ENCODE assay signal across 8 cellular contexts in the genomic region with DNA sequence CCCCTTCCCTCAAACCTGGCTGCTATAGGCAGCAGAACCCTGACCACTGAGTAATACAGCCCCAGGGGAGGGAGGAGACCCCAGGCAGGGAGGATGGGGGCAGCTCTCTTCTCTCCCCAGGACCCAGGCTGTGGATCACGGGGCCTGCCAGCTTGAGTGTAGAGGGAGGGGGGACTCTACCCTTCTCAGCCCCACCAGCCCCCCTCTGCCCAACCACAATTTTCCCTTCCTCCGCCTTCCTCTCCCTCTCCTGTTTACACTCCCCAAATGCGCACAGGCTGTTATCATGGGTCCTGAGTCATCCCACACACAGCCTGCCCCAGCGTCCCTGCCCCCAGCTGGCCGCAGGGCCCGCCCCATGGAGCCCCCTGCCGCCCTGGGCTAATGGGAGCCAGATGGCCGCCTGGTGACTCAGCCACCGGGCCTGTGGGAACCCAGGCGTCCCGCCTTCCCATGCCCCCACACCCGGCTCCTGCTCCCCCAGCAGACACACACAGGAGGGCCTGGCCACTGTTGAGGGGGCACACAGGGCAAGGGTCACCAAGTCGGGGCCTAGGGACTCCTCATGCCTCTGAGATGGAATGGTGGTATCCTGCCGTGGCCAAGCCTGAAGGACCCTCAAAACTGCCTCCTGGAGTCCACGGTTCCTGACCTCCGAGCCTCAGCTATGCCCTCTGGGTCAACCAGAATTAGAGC. TPM values are rescaled to one million over a fixed set of nuclear protein-coding genes. Genes with fewer than 3 reads are reported as not detected.
A peak's percentile ranks its signal among the peaks of the same experiment; 100 is the strongest.
DNase-seq lines count a peak whose midpoint lies in the region; ATAC-seq and TF ChIP-seq lines count a peak whose summit lies in the region.

No MANE protein-coding gene starts in this region.

- intact Hi-C loops in activated naive CD4-positive, alpha-beta T cell treated with anti-CD3 and anti-CD28 coated beads for 36 hours (cut with micrococcal nuclease): no loop called here
- intact Hi-C loops in activated CD4-positive, alpha-beta memory T cell treated with anti-CD3 and anti-CD28 coated beads for 36 hours (cut with micrococcal nuclease): no loop called here
- intact Hi-C loops in psoas muscle (cut with DNase I): loop anchor here in 1 of 2 donors (5.0 kb wide), 1 partner anchor 104 kb away; a partner anchor contains a TSS

- H3K9me3 ChIP-seq in cardiac muscle cell (ENCODE audit: low read depth): no peaks in the 10 kb centered on the region
- no peaks in the 10 kb centered on the region for H3K9me3 ChIP-seq in psoas muscle

- 60 to 76% (median 64%) methylated on average over 15 to 16 of the region's 16 CpGs for WGBS in psoas muscle, 3 donors

- no peak for DNase-seq in activated naive CD4-positive, alpha-beta T cell treated with anti-CD3 and anti-CD28 coated beads for 36 hours
- no peak for DNase-seq in activated naive CD4-positive, alpha-beta T cell treated with Interleukin-2 at 50 U/mL for 16 hours
- no peak for DNase-seq in activated CD4-positive, alpha-beta memory T cell treated with anti-CD3 and anti-CD28 coated beads for 36 hours
- peak in 1 of 2 donors; percentile 97 for DNase-seq in cardiac muscle cell (ENCODE audit: low read depth in 1 of 2, low spot score in 1 of 2)
- DNase-seq in psoas muscle: peak; percentile 81 to 88
- no peak for DNase-seq in NCI-H1436 treated with DMSO at 0.1 percent for 48 hours (lab: John Stamatoyannopoulos, UW)
- no peak for DNase-seq in activated CD4-positive, alpha-beta T cell treated with anti-CD3 and anti-CD28 coated beads for 4 hours
- DNase-seq in stimulated activated naive CD4-positive, alpha-beta T cell treated with Interleukin-2 at 50 U/mL for 16 hours (lab: John Stamatoyannopoulos, UW): no peak

- H3K27ac ChIP-seq in cardiac muscle cell (peak overlapping the region; percentile 84), psoas muscle (peak overlapping the region; percentile 72)

- H3K36me3 Mint-ChIP-seq in activated naive CD4-positive, alpha-beta T cell treated with anti-CD3 and anti-CD28 coated beads for 36 hours (ENCODE audit: low read depth): peaks cover 36% of the 10 kb centered on the region
- H3K36me3 Mint-ChIP-seq in activated CD4-positive, alpha-beta memory T cell treated with anti-CD3 and anti-CD28 coated beads for 36 hours: peaks cover 29% of the 10 kb centered on the region

- TF ChIP-seq CTCF in cardiac muscle cell (IDR thresholded peaks at IDR 0.05; ENCODE audit: low read depth, low read length) (no peak), psoas muscle (IDR thresholded peaks at IDR 0.05) (no peak)

- CTCF ChIA-PET in activated naive CD4-positive, alpha-beta T cell treated with anti-CD3 and anti-CD28 coated beads for 36 hours (lab: Charles Lee): no interaction called here
- CTCF ChIA-PET in activated CD4-positive, alpha-beta memory T cell treated with anti-CD3 and anti-CD28 coated beads for 36 hours (lab: Charles Lee): no interaction called here

- POLR2A ChIA-PET in activated CD4-positive, alpha-beta memory T cell treated with anti-CD3 and anti-CD28 coated beads for 36 hours (lab: Charles Lee): interaction anchor here (1.5 kb wide), 1 partner anchor 13 kb away, joined by 3 read pairs; a partner anchor contains a TSS

- H3K36me3 ChIP-seq in cardiac muscle cell (peaks cover 8% of the 10 kb centered on the region), psoas muscle (ENCODE audit: insufficient read depth in 1 of 2, low read depth in 1 of 2) (peaks cover 0 to 38% of the 10 kb centered on the region in 2 donors)

- peak overlapping the region; percentile 51 for H3K27ac Mint-ChIP-seq in activated naive CD4-positive, alpha-beta T cell treated with anti-CD3 and anti-CD28 coated beads for 36 hours
- H3K27ac Mint-ChIP-seq in activated CD4-positive, alpha-beta memory T cell treated with anti-CD3 and anti-CD28 coated beads for 36 hours: peak overlapping the region; percentile 51

- H3K27me3 Mint-ChIP-seq in activated naive CD4-positive, alpha-beta T cell treated with anti-CD3 and anti-CD28 coated beads for 36 hours (ENCODE audit: low read depth): no peaks in the 10 kb centered on the region
- H3K27me3 Mint-ChIP-seq in activated CD4-positive, alpha-beta memory T cell treated with anti-CD3 and anti-CD28 coated beads for 36 hours: no peaks in the 10 kb centered on the region

- H3K4me3 Mint-ChIP-seq in activated naive CD4-positive, alpha-beta T cell treated with anti-CD3 and anti-CD28 coated beads for 36 hours: no peak overlapping the region
- H3K4me3 Mint-ChIP-seq in activated CD4-positive, alpha-beta memory T cell treated with anti-CD3 and anti-CD28 coated beads for 36 hours: no peak overlapping the region

- no peaks in the 10 kb centered on the region for H3K9me3 Mint-ChIP-seq in activated naive CD4-positive, alpha-beta T cell treated with anti-CD3 and anti-CD28 coated beads for 36 hours
- H3K9me3 Mint-ChIP-seq in activated CD4-positive, alpha-beta memory T cell treated with anti-CD3 and anti-CD28 coated beads for 36 hours: no peaks in the 10 kb centered on the region

- H3K4me1 Mint-ChIP-seq in activated naive CD4-positive, alpha-beta T cell treated with anti-CD3 and anti-CD28 coated beads for 36 hours (ENCODE audit: low read depth): peaks cover 38% of the 10 kb centered on the region
- peaks cover 33% of the 10 kb centered on the region for H3K4me1 Mint-ChIP-seq in activated CD4-positive, alpha-beta memory T cell treated with anti-CD3 and anti-CD28 coated beads for 36 hours (ENCODE audit: low read depth)

- H3K27me3 ChIP-seq in cardiac muscle cell: no peaks in the 10 kb centered on the region
- H3K27me3 ChIP-seq in psoas muscle (ENCODE audit: insufficient read depth in 3 of 3, low read length in 2 of 3): no peaks in the 10 kb centered on the region

- peaks cover 39% of the 10 kb centered on the region for H3K4me1 ChIP-seq in cardiac muscle cell (ENCODE audit: low read depth)
- peaks cover 57% of the 10 kb centered on the region for H3K4me1 ChIP-seq in psoas muscle

- ATAC-seq in psoas muscle: peak in 2 of 4 donors; percentile 13 to 18

- no peak overlapping the region for H3K4me3 ChIP-seq in cardiac muscle cell
- no peak overlapping the region for H3K4me3 ChIP-seq in psoas muscle

RNA-seq across cellular contexts. Expression of a gene that starts 13.6 kb away (rescaled TPM):
- total RNA-seq in activated naive CD4-positive, alpha-beta T cell treated with anti-CD3 and anti-CD28 coated beads for 36 hours: 10 to 100 TPM; 14.9 to 15.8 TPM
- 10 to 100 TPM; 20.5 to 23.4 TPM for total RNA-seq in activated CD4-positive, alpha-beta memory T cell treated with anti-CD3 and anti-CD28 coated beads for 36 hours
- total RNA-seq in cardiac muscle cell: 24.6 and 25.2 TPM in 2 replicates
- 29.7 and 32.4 TPM in 2 replicates for polyA plus RNA-seq in cardiac muscle cell
- total RNA-seq in psoas muscle: 10 to 100 TPM; 15.5 to 25.7 (median 21.6) TPM
- 10 to 100 TPM; 13.7 to 23.7 (median 19.9) TPM for polyA plus RNA-seq in psoas muscle

RNA-seq across cellular contexts. Expression of a gene that starts 30.1 kb away (rescaled TPM):
- 10 to 100 TPM; 94.4 to 95.6 TPM for total RNA-seq in activated naive CD4-positive, alpha-beta T cell treated with anti-CD3 and anti-CD28 coated beads for 36 hours
- 100 to 1,000 TPM; 108 to 110 TPM for total RNA-seq in activated CD4-positive, alpha-beta memory T cell treated with anti-CD3 and anti-CD28 coated beads for 36 hours
- total RNA-seq in cardiac muscle cell (19.4 and 32.6 TPM in 2 replicates), psoas muscle (10 to 100 TPM in 2 of 4 donors, 1 to 10 TPM in 2; 8.2 to 10.8 (median 10.1) TPM)
- polyA plus RNA-seq in cardiac muscle cell (34.8 and 52.3 TPM in 2 replicates), psoas muscle (10 to 100 TPM in 1 of 3 donors, 1 to 10 TPM in 2; 2.8 to 10.5 (median 3.2) TPM)

RNA-seq across cellular contexts. Expression of a gene that starts 40.4 kb away (rescaled TPM):
- 1 to 10 TPM; 3.5 to 4.1 TPM for total RNA-seq in activated naive CD4-positive, alpha-beta T cell treated with anti-CD3 and anti-CD28 coated beads for 36 hours
- total RNA-seq in activated CD4-positive, alpha-beta memory T cell treated with anti-CD3 and anti-CD28 coated beads for 36 hours: 1 to 10 TPM; 4.7 to 5.1 TPM
- total RNA-seq in cardiac muscle cell: 5.3 and 7.8 TPM in 2 replicates
- polyA plus RNA-seq in cardiac muscle cell: 10.8 and 10.9 TPM in 2 replicates
- total RNA-seq in psoas muscle: 1 to 10 TPM; 1.7 to 2.5 (median 2.0) TPM
- 10 to 100 TPM in 1 of 3 donors, 1 to 10 TPM in 2; 7.9 to 13.1 (median 9.3) TPM for polyA plus RNA-seq in psoas muscle

RNA-seq across cellular contexts. Expression of a gene that starts 52.8 kb away (rescaled TPM):
- 1 to 10 TPM; 5.6 to 5.7 TPM for total RNA-seq in activated naive CD4-positive, alpha-beta T cell treated with anti-CD3 and anti-CD28 coated beads for 36 hours
- 1 to 10 TPM; 4.5 to 4.6 TPM for total RNA-seq in activated CD4-positive, alpha-beta memory T cell treated with anti-CD3 and anti-CD28 coated beads for 36 hours
- total RNA-seq in cardiac muscle cell (16.8 and 21.8 TPM in 2 replicates), psoas muscle (1 to 10 TPM; 1.4 to 2.6 (median 1.7) TPM)
- polyA plus RNA-seq in cardiac muscle cell (14.5 and 18.1 TPM in 2 replicates), psoas muscle (1 to 10 TPM in 2 of 3 donors, under 1 TPM in 1; 0.88 to 3.1 (median 2.5) TPM)

RNA-seq across cellular contexts. Expression of a gene that starts 59.4 kb away (rescaled TPM):
- total RNA-seq in activated naive CD4-positive, alpha-beta T cell treated with anti-CD3 and anti-CD28 coated beads for 36 hours: 100 to 1,000 TPM; 298 to 301 TPM
- total RNA-seq in activated CD4-positive, alpha-beta memory T cell treated with anti-CD3 and anti-CD28 coated beads for 36 hours: 100 to 1,000 TPM; 290 to 295 TPM
- total RNA-seq in cardiac muscle cell (159 and 195 TPM in 2 replicates), psoas muscle (100 to 1,000 TPM in 2 of 4 donors, 10 to 100 TPM in 2; 82.2 to 129 (median 105) TPM)
- polyA plus RNA-seq in cardiac muscle cell (148 and 216 TPM in 2 replicates), psoas muscle (10 to 100 TPM; 54.3 to 82.3 (median 69.2) TPM)

Comparison
In these comparisons a context has a peak if more than half of its experiments do, and no peak if none do; other contexts are left out.
1. DNase-seq: peak in psoas muscle (2 of 2); none in activated naive CD4-positive, alpha-beta T cell treated with anti-CD3 and anti-CD28 coated beads for 36 hours (single experiment), activated naive CD4-positive, alpha-beta T cell treated with Interleukin-2 at 50 U/mL for 16 hours (single experiment), activated CD4-positive, alpha-beta memory T cell treated with anti-CD3 and anti-CD28 coated beads for 36 hours (single experiment), NCI-H1436 treated with DMSO at 0.1 percent for 48 hours (single experiment), activated CD4-positive, alpha-beta T cell treated with anti-CD3 and anti-CD28 coated beads for 4 hours (0 of 2) and stimulated activated naive CD4-positive, alpha-beta T cell treated with Interleukin-2 at 50 U/mL for 16 hours (single experiment).